Comparison of ENCODE assay signal across 1 cellular context in the genomic region with DNA sequence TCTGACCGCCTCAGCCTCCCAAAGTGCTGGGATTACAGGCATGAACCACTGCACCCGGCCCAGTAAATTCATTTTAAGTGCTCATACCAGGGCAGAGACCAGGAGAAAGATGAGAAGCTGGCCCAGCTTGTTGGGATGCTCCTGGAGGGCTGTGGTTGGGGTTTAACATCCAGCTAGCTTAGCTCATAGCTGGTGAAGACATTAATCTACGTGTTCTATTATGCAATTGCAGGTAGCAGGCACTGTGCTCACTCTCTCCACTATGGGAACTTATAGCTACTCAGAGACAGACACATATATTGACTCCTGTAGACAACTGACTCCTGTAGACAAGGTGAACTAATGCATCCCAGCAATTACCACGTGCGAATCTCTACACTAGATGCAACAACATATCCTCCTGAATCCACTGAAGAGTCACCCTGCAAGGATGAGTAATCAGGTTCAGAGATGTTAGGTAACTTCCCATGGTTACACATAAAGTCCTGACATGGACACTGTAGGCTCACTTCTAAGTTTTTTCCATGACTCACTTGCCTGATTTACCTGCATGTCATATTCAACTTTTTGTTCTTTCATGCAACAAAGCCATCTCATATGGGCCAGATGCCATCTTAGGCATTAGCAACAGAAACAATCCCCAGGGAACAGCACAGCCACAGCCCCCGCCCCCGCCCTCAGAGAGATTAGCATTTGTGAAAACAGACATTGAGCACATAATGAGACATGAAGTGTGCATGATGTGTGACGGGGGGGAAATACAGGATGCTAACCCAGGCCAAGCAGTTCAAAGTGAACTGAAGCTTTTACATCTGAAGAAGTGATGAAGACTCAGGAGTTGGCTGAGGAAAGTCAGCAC.
TF ChIP-seq lines count a peak whose summit lies in the region.

No MANE protein-coding gene starts in this region.

TF ChIP-seq in GM12878, 131 proteins besides CTCF, POLR2A, EP300 and RAD21 (continued from another document and continues in another):
- TF ChIP-seq, protein P1, sequence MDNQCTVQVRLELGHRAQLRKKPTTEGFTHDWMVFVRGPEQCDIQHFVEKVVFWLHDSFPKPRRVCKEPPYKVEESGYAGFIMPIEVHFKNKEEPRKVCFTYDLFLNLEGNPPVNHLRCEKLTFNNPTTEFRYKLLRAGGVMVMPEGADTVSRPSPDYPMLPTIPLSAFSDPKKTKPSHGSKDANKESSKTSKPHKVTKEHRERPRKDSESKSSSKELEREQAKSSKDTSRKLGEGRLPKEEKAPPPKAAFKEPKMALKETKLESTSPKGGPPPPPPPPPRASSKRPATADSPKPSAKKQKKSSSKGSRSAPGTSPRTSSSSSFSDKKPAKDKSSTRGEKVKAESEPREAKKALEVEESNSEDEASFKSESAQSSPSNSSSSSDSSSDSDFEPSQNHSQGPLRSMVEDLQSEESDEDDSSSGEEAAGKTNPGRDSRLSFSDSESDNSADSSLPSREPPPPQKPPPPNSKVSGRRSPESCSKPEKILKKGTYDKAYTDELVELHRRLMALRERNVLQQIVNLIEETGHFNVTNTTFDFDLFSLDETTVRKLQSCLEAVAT (IDR thresholded peaks at IDR 0.05) = no peak
- TF ChIP-seq JUNB (IDR thresholded peaks at IDR 0.05) (peak; percentile 51), TCF12 (IDR thresholded peaks at IDR 0.05; ENCODE audit: low read depth, low read length) (no peak), HCFC1 (IDR thresholded peaks at IDR 0.05; ENCODE audit: low read length) (no peak), EED (IDR thresholded peaks at IDR 0.05; ENCODE audit: low read depth) (peak; percentile 50; the same call in 1 of the 2 replicates), NR2C1 (IDR thresholded peaks at IDR 0.05) (no peak), CHD1 (IDR thresholded peaks at IDR 0.05; ENCODE audit: low read depth, low read length) (no peak), SMAD5 (IDR thresholded peaks at IDR 0.05; ENCODE audit: low read depth) (0 out of 2 replicates have a peak, but pooled peaks have one; percentile 32), SMAD1 (IDR thresholded peaks at IDR 0.05; ENCODE audit: low read depth, partially characterized antibody) (no peak), RUNX3 (IDR thresholded peaks at IDR 0.05; ENCODE audit: low read length) (peak; percentile 71), ETV6 (conservative IDR thresholded peaks at IDR 0.05 in 1 of 2, IDR thresholded peaks at IDR 0.05 in 1 of 2; ENCODE audit: borderline replicate concordance in 1 of 2, low read depth in 1 of 2) (no peak), ZNF274 (IDR thresholded peaks at IDR 0.05; ENCODE audit: insufficient read depth, insufficient read length) (no peak), JUND (IDR thresholded peaks at IDR 0.05; ENCODE audit: low read depth, low read length) (no peak), TAF1 (IDR thresholded peaks at IDR 0.05; ENCODE audit: borderline replicate concordance, low read depth, low read length) (no peak), KAT2A (conservative IDR thresholded peaks at IDR 0.05; ENCODE audit: control insufficient read depth, low read depth, low read length) (no peak), BCL11A (IDR thresholded peaks at IDR 0.05; ENCODE audit: low read depth, low read length) (peak; percentile 56; the same call in 1 of the 2 replicates), FOXK2 (IDR thresholded peaks at IDR 0.05) (no peak), BRCA1 (IDR thresholded peaks at IDR 0.05; ENCODE audit: low read depth, low read length) (no peak), KDM1A (IDR thresholded peaks at IDR 0.05; ENCODE audit: borderline replicate concordance) (no peak), TARDBP (IDR thresholded peaks at IDR 0.05; ENCODE audit: borderline replicate concordance) (no peak), SREBF1 (IDR thresholded peaks at IDR 0.05; ENCODE audit: low read length) (no peak), NRF1 (conservative IDR thresholded peaks at IDR 0.05; ENCODE audit: low read depth, low read length) (no peak), SMC3 (IDR thresholded peaks at IDR 0.05; ENCODE audit: borderline replicate concordance, low read length) (no peak), HDAC6 (IDR thresholded peaks at IDR 0.05; ENCODE audit: unreplicated experiment) (no peak), NBN (IDR thresholded peaks at IDR 0.05) (peak; percentile 29; the same call in 1 of the 2 replicates), DPF2 (IDR thresholded peaks at IDR 0.05) (no peak), SREBF2 (IDR thresholded peaks at IDR 0.05; ENCODE audit: low read length) (no peak), ATF7 (IDR thresholded peaks at IDR 0.05; ENCODE audit: low read depth) (peak; percentile 65), LARP7 (IDR thresholded peaks at IDR 0.05) (no peak), PAX5 (IDR thresholded peaks at IDR 0.05; ENCODE audit: borderline replicate concordance, low read depth, low read length) (peak; percentile 88), MYB (IDR thresholded peaks at IDR 0.05; ENCODE audit: borderline replicate concordance, low read depth, low read length) (no peak), SUZ12 (IDR thresholded peaks at IDR 0.05; ENCODE audit: unreplicated experiment) (no peak), NFXL1 (IDR thresholded peaks at IDR 0.05; ENCODE audit: borderline replicate concordance) (no peak), FOS (IDR thresholded peaks at IDR 0.05; ENCODE audit: borderline replicate concordance, extremely low read depth, insufficient read length) (no peak), SMARCA5 (IDR thresholded peaks at IDR 0.05) (no peak), ZNF622 (IDR thresholded peaks at IDR 0.05) (no peak)
- TF ChIP-seq, protein P2, sequence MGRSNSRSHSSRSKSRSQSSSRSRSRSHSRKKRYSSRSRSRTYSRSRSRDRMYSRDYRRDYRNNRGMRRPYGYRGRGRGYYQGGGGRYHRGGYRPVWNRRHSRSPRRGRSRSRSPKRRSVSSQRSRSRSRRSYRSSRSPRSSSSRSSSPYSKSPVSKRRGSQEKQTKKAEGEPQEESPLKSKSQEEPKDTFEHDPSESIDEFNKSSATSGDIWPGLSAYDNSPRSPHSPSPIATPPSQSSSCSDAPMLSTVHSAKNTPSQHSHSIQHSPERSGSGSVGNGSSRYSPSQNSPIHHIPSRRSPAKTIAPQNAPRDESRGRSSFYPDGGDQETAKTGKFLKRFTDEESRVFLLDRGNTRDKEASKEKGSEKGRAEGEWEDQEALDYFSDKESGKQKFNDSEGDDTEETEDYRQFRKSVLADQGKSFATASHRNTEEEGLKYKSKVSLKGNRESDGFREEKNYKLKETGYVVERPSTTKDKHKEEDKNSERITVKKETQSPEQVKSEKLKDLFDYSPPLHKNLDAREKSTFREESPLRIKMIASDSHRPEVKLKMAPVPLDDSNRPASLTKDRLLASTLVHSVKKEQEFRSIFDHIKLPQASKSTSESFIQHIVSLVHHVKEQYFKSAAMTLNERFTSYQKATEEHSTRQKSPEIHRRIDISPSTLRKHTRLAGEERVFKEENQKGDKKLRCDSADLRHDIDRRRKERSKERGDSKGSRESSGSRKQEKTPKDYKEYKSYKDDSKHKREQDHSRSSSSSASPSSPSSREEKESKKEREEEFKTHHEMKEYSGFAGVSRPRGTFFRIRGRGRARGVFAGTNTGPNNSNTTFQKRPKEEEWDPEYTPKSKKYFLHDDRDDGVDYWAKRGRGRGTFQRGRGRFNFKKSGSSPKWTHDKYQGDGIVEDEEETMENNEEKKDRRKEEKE (IDR thresholded peaks at IDR 0.05) = no peak
- TF ChIP-seq, protein P3, sequence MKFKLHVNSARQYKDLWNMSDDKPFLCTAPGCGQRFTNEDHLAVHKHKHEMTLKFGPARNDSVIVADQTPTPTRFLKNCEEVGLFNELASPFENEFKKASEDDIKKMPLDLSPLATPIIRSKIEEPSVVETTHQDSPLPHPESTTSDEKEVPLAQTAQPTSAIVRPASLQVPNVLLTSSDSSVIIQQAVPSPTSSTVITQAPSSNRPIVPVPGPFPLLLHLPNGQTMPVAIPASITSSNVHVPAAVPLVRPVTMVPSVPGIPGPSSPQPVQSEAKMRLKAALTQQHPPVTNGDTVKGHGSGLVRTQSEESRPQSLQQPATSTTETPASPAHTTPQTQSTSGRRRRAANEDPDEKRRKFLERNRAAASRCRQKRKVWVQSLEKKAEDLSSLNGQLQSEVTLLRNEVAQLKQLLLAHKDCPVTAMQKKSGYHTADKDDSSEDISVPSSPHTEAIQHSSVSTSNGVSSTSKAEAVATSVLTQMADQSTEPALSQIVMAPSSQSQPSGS (IDR thresholded peaks at IDR 0.05; ENCODE audit: low read length) = peak; percentile 65
- TF ChIP-seq, protein P4, sequence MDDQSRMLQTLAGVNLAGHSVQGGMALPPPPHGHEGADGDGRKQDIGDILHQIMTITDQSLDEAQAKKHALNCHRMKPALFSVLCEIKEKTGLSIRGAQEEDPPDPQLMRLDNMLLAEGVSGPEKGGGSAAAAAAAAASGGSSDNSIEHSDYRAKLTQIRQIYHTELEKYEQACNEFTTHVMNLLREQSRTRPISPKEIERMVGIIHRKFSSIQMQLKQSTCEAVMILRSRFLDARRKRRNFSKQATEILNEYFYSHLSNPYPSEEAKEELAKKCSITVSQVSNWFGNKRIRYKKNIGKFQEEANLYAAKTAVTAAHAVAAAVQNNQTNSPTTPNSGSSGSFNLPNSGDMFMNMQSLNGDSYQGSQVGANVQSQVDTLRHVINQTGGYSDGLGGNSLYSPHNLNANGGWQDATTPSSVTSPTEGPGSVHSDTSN (IDR thresholded peaks at IDR 0.05; ENCODE audit: insufficient replicate concordance, low read depth, low read length) = no peak
- TF ChIP-seq, protein P5, sequence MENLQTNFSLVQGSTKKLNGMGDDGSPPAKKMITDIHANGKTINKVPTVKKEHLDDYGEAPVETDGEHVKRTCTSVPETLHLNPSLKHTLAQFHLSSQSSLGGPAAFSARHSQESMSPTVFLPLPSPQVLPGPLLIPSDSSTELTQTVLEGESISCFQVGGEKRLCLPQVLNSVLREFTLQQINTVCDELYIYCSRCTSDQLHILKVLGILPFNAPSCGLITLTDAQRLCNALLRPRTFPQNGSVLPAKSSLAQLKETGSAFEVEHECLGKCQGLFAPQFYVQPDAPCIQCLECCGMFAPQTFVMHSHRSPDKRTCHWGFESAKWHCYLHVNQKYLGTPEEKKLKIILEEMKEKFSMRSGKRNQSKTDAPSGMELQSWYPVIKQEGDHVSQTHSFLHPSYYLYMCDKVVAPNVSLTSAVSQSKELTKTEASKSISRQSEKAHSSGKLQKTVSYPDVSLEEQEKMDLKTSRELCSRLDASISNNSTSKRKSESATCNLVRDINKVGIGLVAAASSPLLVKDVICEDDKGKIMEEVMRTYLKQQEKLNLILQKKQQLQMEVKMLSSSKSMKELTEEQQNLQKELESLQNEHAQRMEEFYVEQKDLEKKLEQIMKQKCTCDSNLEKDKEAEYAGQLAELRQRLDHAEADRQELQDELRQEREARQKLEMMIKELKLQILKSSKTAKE (IDR thresholded peaks at IDR 0.05; ENCODE audit: low read depth, poor library complexity, severe bottlenecking) = no peak
- TF ChIP-seq, protein P6, sequence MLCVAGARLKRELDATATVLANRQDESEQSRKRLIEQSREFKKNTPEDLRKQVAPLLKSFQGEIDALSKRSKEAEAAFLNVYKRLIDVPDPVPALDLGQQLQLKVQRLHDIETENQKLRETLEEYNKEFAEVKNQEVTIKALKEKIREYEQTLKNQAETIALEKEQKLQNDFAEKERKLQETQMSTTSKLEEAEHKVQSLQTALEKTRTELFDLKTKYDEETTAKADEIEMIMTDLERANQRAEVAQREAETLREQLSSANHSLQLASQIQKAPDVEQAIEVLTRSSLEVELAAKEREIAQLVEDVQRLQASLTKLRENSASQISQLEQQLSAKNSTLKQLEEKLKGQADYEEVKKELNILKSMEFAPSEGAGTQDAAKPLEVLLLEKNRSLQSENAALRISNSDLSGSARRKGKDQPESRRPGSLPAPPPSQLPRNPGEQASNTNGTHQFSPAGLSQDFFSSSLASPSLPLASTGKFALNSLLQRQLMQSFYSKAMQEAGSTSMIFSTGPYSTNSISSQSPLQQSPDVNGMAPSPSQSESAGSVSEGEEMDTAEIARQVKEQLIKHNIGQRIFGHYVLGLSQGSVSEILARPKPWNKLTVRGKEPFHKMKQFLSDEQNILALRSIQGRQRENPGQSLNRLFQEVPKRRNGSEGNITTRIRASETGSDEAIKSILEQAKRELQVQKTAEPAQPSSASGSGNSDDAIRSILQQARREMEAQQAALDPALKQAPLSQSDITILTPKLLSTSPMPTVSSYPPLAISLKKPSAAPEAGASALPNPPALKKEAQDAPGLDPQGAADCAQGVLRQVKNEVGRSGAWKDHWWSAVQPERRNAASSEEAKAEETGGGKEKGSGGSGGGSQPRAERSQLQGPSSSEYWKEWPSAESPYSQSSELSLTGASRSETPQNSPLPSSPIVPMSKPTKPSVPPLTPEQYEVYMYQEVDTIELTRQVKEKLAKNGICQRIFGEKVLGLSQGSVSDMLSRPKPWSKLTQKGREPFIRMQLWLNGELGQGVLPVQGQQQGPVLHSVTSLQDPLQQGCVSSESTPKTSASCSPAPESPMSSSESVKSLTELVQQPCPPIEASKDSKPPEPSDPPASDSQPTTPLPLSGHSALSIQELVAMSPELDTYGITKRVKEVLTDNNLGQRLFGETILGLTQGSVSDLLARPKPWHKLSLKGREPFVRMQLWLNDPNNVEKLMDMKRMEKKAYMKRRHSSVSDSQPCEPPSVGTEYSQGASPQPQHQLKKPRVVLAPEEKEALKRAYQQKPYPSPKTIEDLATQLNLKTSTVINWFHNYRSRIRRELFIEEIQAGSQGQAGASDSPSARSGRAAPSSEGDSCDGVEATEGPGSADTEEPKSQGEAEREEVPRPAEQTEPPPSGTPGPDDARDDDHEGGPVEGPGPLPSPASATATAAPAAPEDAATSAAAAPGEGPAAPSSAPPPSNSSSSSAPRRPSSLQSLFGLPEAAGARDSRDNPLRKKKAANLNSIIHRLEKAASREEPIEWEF (IDR thresholded peaks at IDR 0.05; ENCODE audit: insufficient replicate concordance, low read depth, low read length) = no peak
- TF ChIP-seq, protein P7, sequence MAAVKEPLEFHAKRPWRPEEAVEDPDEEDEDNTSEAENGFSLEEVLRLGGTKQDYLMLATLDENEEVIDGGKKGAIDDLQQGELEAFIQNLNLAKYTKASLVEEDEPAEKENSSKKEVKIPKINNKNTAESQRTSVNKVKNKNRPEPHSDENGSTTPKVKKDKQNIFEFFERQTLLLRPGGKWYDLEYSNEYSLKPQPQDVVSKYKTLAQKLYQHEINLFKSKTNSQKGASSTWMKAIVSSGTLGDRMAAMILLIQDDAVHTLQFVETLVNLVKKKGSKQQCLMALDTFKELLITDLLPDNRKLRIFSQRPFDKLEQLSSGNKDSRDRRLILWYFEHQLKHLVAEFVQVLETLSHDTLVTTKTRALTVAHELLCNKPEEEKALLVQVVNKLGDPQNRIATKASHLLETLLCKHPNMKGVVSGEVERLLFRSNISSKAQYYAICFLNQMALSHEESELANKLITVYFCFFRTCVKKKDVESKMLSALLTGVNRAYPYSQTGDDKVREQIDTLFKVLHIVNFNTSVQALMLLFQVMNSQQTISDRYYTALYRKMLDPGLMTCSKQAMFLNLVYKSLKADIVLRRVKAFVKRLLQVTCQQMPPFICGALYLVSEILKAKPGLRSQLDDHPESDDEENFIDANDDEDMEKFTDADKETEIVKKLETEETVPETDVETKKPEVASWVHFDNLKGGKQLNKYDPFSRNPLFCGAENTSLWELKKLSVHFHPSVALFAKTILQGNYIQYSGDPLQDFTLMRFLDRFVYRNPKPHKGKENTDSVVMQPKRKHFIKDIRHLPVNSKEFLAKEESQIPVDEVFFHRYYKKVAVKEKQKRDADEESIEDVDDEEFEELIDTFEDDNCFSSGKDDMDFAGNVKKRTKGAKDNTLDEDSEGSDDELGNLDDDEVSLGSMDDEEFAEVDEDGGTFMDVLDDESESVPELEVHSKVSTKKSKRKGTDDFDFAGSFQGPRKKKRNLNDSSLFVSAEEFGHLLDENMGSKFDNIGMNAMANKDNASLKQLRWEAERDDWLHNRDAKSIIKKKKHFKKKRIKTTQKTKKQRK (IDR thresholded peaks at IDR 0.05; ENCODE audit: low read depth, low read length) = no peak
- TF ChIP-seq, protein P8, sequence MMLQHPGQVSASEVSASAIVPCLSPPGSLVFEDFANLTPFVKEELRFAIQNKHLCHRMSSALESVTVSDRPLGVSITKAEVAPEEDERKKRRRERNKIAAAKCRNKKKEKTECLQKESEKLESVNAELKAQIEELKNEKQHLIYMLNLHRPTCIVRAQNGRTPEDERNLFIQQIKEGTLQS (IDR thresholded peaks at IDR 0.05; ENCODE audit: borderline replicate concordance, extremely low read depth, low read depth, low read length) = no peak
